ENCODE assay signal across 17 cellular contexts in the genomic region with DNA sequence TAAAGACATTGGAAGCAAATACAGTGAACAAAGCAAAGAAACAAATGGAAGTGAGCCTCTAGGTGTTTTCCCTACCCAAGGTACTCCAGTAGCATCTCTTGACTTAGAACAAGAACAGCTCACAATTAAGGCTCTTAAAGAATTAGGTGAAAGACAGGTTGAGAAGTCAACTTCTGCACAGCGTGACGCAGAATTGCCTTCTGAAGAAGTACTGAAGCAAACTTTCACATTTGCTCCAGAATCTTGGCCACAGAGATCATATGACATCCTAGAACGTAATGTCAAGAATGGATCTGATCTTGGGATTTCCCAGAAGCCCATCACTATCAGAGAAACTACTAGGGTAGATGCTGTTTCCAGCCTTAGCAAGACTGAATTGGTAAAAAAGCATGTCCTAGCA. TPM values are rescaled to one million over a fixed set of nuclear protein-coding genes. Genes with fewer than 3 reads are reported as not detected.
DNase-seq lines count a peak whose midpoint lies in the region; ATAC-seq, FAIRE-seq and TF ChIP-seq lines count a peak whose summit lies in the region.
"Had no signal": no experiment of that assay in that cellular context is flagged by ENCODE, and none has a peak within 500 bp of the region (broad histone marks: within the 10 kb centered on the region; RNA-seq: fewer than 3 reads in every experiment).

No MANE protein-coding gene starts in this region.

- POLR2A ChIA-PET in endothelial cell of umbilical vein (lab: Charles Lee) = no interaction called here

- TF ChIP-seq CTCF in endothelial cell of umbilical vein (IDR thresholded peaks at IDR 0.05; ENCODE audit: extremely low read depth in 1 of 2, insufficient read depth in 1 of 2, low read depth in 1 of 2, low read length in 2 of 2) = no peak
- TF ChIP-seq CTCF in esophagus squamous epithelium (IDR thresholded peaks at IDR 0.05) = no peak
- TF ChIP-seq CTCF in osteoblast (IDR thresholded peaks at IDR 0.05; ENCODE audit: extremely low read depth, low read depth, low read length) = no peak

- no peak overlapping the region for H4K91ac ChIP-seq in trophoblast cell (ENCODE audit: low read depth, low read length)

- CTCF ChIA-PET in endothelial cell of umbilical vein (lab: Charles Lee) = interaction anchor here (1.6 to 2.3 kb wide), 2 partner anchors 11 kb away, joined by 4 to 5 read pairs; no protein-coding TSS in a partner anchor

- no peaks in the 10 kb centered on the region for H3K79me1 ChIP-seq in trophoblast cell (ENCODE audit: low read length)

- H4K8ac ChIP-seq in trophoblast cell (ENCODE audit: low read depth, low read length) = no peak overlapping the region

- no peak overlapping the region for H2BK12ac ChIP-seq in trophoblast cell (ENCODE audit: low read length)

- intact Hi-C loops in endothelial cell of umbilical vein (cut with micrococcal nuclease) (no loop called here), esophagus squamous epithelium (cut with DNase I) (no loop called here)

- BruUV-seq in endothelial cell of umbilical vein (replicated peaks; lab: Mats Ljungman, UMichigan) = no TSS peak

- H3K79me2 ChIP-seq in endothelial cell of umbilical vein (ENCODE audit: control insufficient read depth, insufficient read depth, low read length) (peaks cover 30% of the 10 kb centered on the region), trophoblast cell (ENCODE audit: control insufficient read depth, insufficient read depth, low read length, poor library complexity) (no peaks in the 10 kb centered on the region), osteoblast (ENCODE audit: insufficient read depth, low read length) (peaks cover 45% of the 10 kb centered on the region)

- H3K4me3 Mint-ChIP-seq in T-helper 17 cell = no peak overlapping the region
- H3K4me3 Mint-ChIP-seq: CD4-positive, alpha-beta memory T cell had no signal

- dilution Hi-C loops in endothelial cell of umbilical vein (cut with MboI; ENCODE audit: extremely low pct_ligation_motif_present, low sequenced_read_pairs) = no loop called here

- no peak overlapping the region for H3K23ac ChIP-seq in trophoblast cell (ENCODE audit: low read length)

- H3K27ac ChIP-seq in endothelial cell of umbilical vein (ENCODE audit: insufficient read depth, low read depth, low read length) (no peak overlapping the region), trophoblast cell (ENCODE audit: low read depth, low read length) (no peak overlapping the region), esophagus squamous epithelium (no peak overlapping the region), osteoblast (ENCODE audit: low read depth, low read length) (no peak overlapping the region)

- peak overlapping the region; percentile 27 for H3K27ac Mint-ChIP-seq in T-helper 17 cell

- TF ChIP-seq POLR2A in endothelial cell of umbilical vein (IDR thresholded peaks at IDR 0.05; ENCODE audit: low read depth, low read length) = no peak
- TF ChIP-seq POLR2A in esophagus squamous epithelium (IDR thresholded peaks at IDR 0.05) = no peak

- H3K4me3 ChIP-seq in endothelial cell of umbilical vein (replicated peaks in 1 of 3; ENCODE audit: insufficient read depth in 1 of 3, low read depth in 1 of 3, low read length in 3 of 3) (no peak overlapping the region), trophoblast cell (ENCODE audit: low read depth, low read length) (no peak overlapping the region), esophagus squamous epithelium (no peak overlapping the region), osteoblast (ENCODE audit: insufficient read depth, low read length) (no peak overlapping the region)

- no peak overlapping the region for H3K18ac ChIP-seq in trophoblast cell (ENCODE audit: low read length)

- no peak overlapping the region for H2AFZ ChIP-seq in endothelial cell of umbilical vein (ENCODE audit: low read depth, low read length)
- no peak overlapping the region for H2AFZ ChIP-seq in trophoblast cell (ENCODE audit: insufficient read depth, low read length, poor library complexity)
- H2AFZ ChIP-seq in osteoblast (ENCODE audit: low read length) = no peak overlapping the region

- H3K9me3 ChIP-seq in T-helper 17 cell (ENCODE audit: control insufficient read depth, low read length, poor library complexity, severe bottlenecking) (no peaks in the 10 kb centered on the region), endothelial cell of umbilical vein (replicated peaks; ENCODE audit: control insufficient read depth, insufficient read depth, low read length) (no peaks in the 10 kb centered on the region), trophoblast cell (ENCODE audit: insufficient read depth, low read depth, low read length) (no peaks in the 10 kb centered on the region), esophagus squamous epithelium (no peaks in the 10 kb centered on the region), osteoblast (ENCODE audit: low read depth, low read length) (no peaks in the 10 kb centered on the region)

- no peaks in the 10 kb centered on the region for H3K36me3 ChIP-seq in endothelial cell of umbilical vein (ENCODE audit: control insufficient read depth in 2 of 2, extremely low read depth in 1 of 2, insufficient read depth in 2 of 2, low read length in 2 of 2)
- no peaks in the 10 kb centered on the region for H3K36me3 ChIP-seq in trophoblast cell (ENCODE audit: control insufficient read depth in 1 of 2, insufficient read depth in 2 of 2, low read length in 2 of 2)
- peaks cover 0 to 11% (median 0%) of the 10 kb centered on the region in 3 donors for H3K36me3 ChIP-seq in esophagus squamous epithelium
- no peaks in the 10 kb centered on the region for H3K36me3 ChIP-seq in osteoblast (ENCODE audit: insufficient read depth, low read length)

- H3K4me1 ChIP-seq in endothelial cell of umbilical vein (ENCODE audit: control insufficient read depth, extremely low read depth, insufficient read depth, low read length) = no peaks in the 10 kb centered on the region
- H3K4me1 ChIP-seq in trophoblast cell (ENCODE audit: control insufficient read depth in 1 of 2, insufficient read depth in 2 of 2, low read length in 2 of 2) = no peaks in the 10 kb centered on the region
- H3K4me1 ChIP-seq in esophagus squamous epithelium = no peaks in the 10 kb centered on the region
- H3K4me1 ChIP-seq in osteoblast (ENCODE audit: insufficient read depth, low read length) = peaks cover 7% of the 10 kb centered on the region

- no peak overlapping the region for H4K12ac ChIP-seq in trophoblast cell (ENCODE audit: low read depth, low read length)

- H3K9ac ChIP-seq in endothelial cell of umbilical vein (replicated peaks; ENCODE audit: extremely low read depth, insufficient read depth, low read length) (no peak overlapping the region), trophoblast cell (ENCODE audit: low read length) (no peak overlapping the region)

- H3K27me3 ChIP-seq in endothelial cell of umbilical vein (ENCODE audit: control insufficient read depth in 2 of 2, insufficient read depth in 2 of 2, low read length in 2 of 2) (no peaks in the 10 kb centered on the region), trophoblast cell (ENCODE audit: insufficient read depth, low read length) (no peaks in the 10 kb centered on the region), esophagus squamous epithelium (no peaks in the 10 kb centered on the region), osteoblast (ENCODE audit: insufficient read depth, low read length) (no peaks in the 10 kb centered on the region)

- H2BK120ac ChIP-seq in trophoblast cell (ENCODE audit: insufficient read depth, low read length, poor library complexity) = no peak overlapping the region

- H2AK5ac ChIP-seq in trophoblast cell (ENCODE audit: low read length) = no peak overlapping the region

- no peak for ATAC-seq in T-helper 17 cell

- no peaks in the 10 kb centered on the region for H3K36me3 Mint-ChIP-seq in T-helper 17 cell (ENCODE audit: low read depth)

- WGBS in trophoblast cell (ENCODE audit: extremely low coverage, insufficient coverage, insufficient read length) = no CpG with 5 or more reads among the region's 3 CpGs
- WGBS in esophagus squamous epithelium, 2 donors = 83 to 84% methylated on average over 3 of the region's 3 CpGs

- no peak overlapping the region for H2BK5ac ChIP-seq in trophoblast cell (ENCODE audit: low read depth, low read length, poor library complexity)

- H3K14ac ChIP-seq in trophoblast cell (ENCODE audit: low read length) = no peak overlapping the region

- H3K4me2 ChIP-seq in endothelial cell of umbilical vein (ENCODE audit: insufficient read depth, low read length) (no peak overlapping the region), trophoblast cell (ENCODE audit: low read length) (no peak overlapping the region), osteoblast (ENCODE audit: insufficient read depth, low read length) (no peak overlapping the region)

- DNase-seq in T-helper 17 cell (no peak), endothelial cell of umbilical vein (ENCODE audit: low read depth, low spot score) (no peak), trophoblast cell (peak; percentile 91 to 98), RPMI8226 (no peak), esophagus squamous epithelium (lab: John Stamatoyannopoulos, UW) (no peak), osteoblast (ENCODE audit: insufficient read length, low spot score, missing footprints) (no peak)
- DNase-seq: C1 segment of cervical spinal cord; Calu3; CD4-positive, alpha-beta memory T cell; COR-L47; DMS53; DMS79 treated with DMSO at 0.1 percent for 48 hours; GF-D8; GOT3; H7; HCEC 1CT had no signal

- H3K4me1 Mint-ChIP-seq in T-helper 17 cell = peaks cover 10% of the 10 kb centered on the region

- FAIRE-seq in endothelial cell of umbilical vein (lab: Jason Lieb, UNC) = peak; percentile 21
- FAIRE-seq: GM12892 had no signal

- H3K27me3 Mint-ChIP-seq in T-helper 17 cell = no peaks in the 10 kb centered on the region
- H3K27me3 Mint-ChIP-seq: CD4-positive, alpha-beta memory T cell had no signal

- H4K20me1 ChIP-seq in endothelial cell of umbilical vein (replicated peaks; ENCODE audit: control insufficient read depth, extremely low read depth, insufficient read depth, low read length) (no peaks in the 10 kb centered on the region), osteoblast (ENCODE audit: insufficient read depth, low read length) (peaks cover 28% of the 10 kb centered on the region)

- H3K4ac ChIP-seq in trophoblast cell (ENCODE audit: low read depth, low read length) = no peak overlapping the region

- H3K9me1 ChIP-seq in endothelial cell of umbilical vein (replicated peaks; ENCODE audit: control insufficient read depth, extremely low read depth, insufficient read depth, low read length) = no peaks in the 10 kb centered on the region

RNA-seq across cellular contexts. Expression of a gene that starts 39.3 kb away (rescaled TPM):
- 10 to 100 TPM; 29.1 to 36.9 TPM for total RNA-seq in T-helper 17 cell
- total RNA-seq in endothelial cell of umbilical vein = 109 and 112 TPM in 2 replicates
- polyA plus RNA-seq in endothelial cell of umbilical vein = 90.6 and 93.6 TPM in 2 replicates
- polyA plus RNA-seq in endothelial cell of umbilical vein (2011; cell fraction: cytosol; rRNA removed) = 91.9 and 94.6 TPM in 2 replicates
- 39.7 and 47.2 TPM in 2 replicates for polyA plus RNA-seq in endothelial cell of umbilical vein (2011; cell fraction: nucleus; rRNA removed)
- 121 and 132 TPM in 2 replicates for polyA plus RNA-seq in endothelial cell of umbilical vein (2012)
- 104 and 109 TPM in 2 replicates for polyA minus RNA-seq in endothelial cell of umbilical vein
- polyA minus RNA-seq in endothelial cell of umbilical vein (2011; cell fraction: cytosol; rRNA and poly(A)+ RNA removed) = 168 TPM
- polyA minus RNA-seq in endothelial cell of umbilical vein (2011; cell fraction: nucleus; rRNA and poly(A)+ RNA removed) = 29.4 and 37.2 TPM in 2 replicates
- 186 and 191 TPM in 2 replicates for polyA plus RNA-seq in trophoblast cell (2013)
- 10 to 100 TPM; 48.0 to 78.3 (median 58.4) TPM for total RNA-seq in esophagus squamous epithelium
- 101 and 108 TPM in 2 replicates for total RNA-seq in osteoblast

RNA-seq across cellular contexts. Expression of a gene that starts 48.0 kb away (rescaled TPM):
- total RNA-seq in T-helper 17 cell = 1 to 10 TPM; 1.1 to 1.9 TPM
- 25.2 and 32.0 TPM in 2 replicates for total RNA-seq in endothelial cell of umbilical vein
- 9.9 and 10.5 TPM in 2 replicates for polyA plus RNA-seq in endothelial cell of umbilical vein
- polyA plus RNA-seq in endothelial cell of umbilical vein (2011; cell fraction: cytosol; rRNA removed) = 7.3 and 9.3 TPM in 2 replicates
- polyA plus RNA-seq in endothelial cell of umbilical vein (2011; cell fraction: nucleus; rRNA removed) = 26.9 and 27.3 TPM in 2 replicates
- 15.5 and 19.3 TPM in 2 replicates for polyA plus RNA-seq in endothelial cell of umbilical vein (2012)
- 8.2 and 10.5 TPM in 2 replicates for polyA minus RNA-seq in endothelial cell of umbilical vein
- 12.8 TPM for polyA minus RNA-seq in endothelial cell of umbilical vein (2011; cell fraction: cytosol; rRNA and poly(A)+ RNA removed)
- polyA minus RNA-seq in endothelial cell of umbilical vein (2011; cell fraction: nucleus; rRNA and poly(A)+ RNA removed) = 5.7 and 8.3 TPM in 2 replicates
- 15.5 and 15.8 TPM in 2 replicates for polyA plus RNA-seq in trophoblast cell (2013)
- 10 to 100 TPM in 1 of 4 donors, 1 to 10 TPM in 3; 2.9 to 12.0 (median 4.6) TPM for total RNA-seq in esophagus squamous epithelium
- total RNA-seq in osteoblast = 14.5 and 15.3 TPM in 2 replicates

RNA-seq across cellular contexts. Expression of a gene that starts 49.4 kb away (rescaled TPM):
- 10 to 100 TPM; 30.7 to 32.8 TPM for total RNA-seq in T-helper 17 cell
- 70.0 and 70.2 TPM in 2 replicates for total RNA-seq in endothelial cell of umbilical vein
- polyA plus RNA-seq in endothelial cell of umbilical vein = 21.7 and 25.0 TPM in 2 replicates
- polyA plus RNA-seq in endothelial cell of umbilical vein (2011; cell fraction: cytosol; rRNA removed) = 21.7 and 23.3 TPM in 2 replicates
- 15.1 and 20.7 TPM in 2 replicates for polyA plus RNA-seq in endothelial cell of umbilical vein (2011; cell fraction: nucleus; rRNA removed)
- polyA plus RNA-seq in endothelial cell of umbilical vein (2012) = 24.3 and 33.7 TPM in 2 replicates
- polyA minus RNA-seq in endothelial cell of umbilical vein = 70.1 and 80.3 TPM in 2 replicates
- polyA minus RNA-seq in endothelial cell of umbilical vein (2011; cell fraction: cytosol; rRNA and poly(A)+ RNA removed) = 45.2 TPM
- 13.4 and 21.4 TPM in 2 replicates for polyA minus RNA-seq in endothelial cell of umbilical vein (2011; cell fraction: nucleus; rRNA and poly(A)+ RNA removed)
- 17.6 and 18.0 TPM in 2 replicates for polyA plus RNA-seq in trophoblast cell (2013)
- total RNA-seq in esophagus squamous epithelium = 10 to 100 TPM; 39.1 to 79.7 (median 55.3) TPM
- total RNA-seq in osteoblast = 276 and 300 TPM in 2 replicates

Comparison
In these comparisons a context has a peak if more than half of its experiments do, and no peak if none do; other contexts are left out.
1. DNase-seq: peak in trophoblast cell (2 of 2); none in T-helper 17 cell (0 of 3), endothelial cell of umbilical vein (single experiment), RPMI8226 (single experiment), esophagus squamous epithelium (single experiment) and osteoblast (single experiment).